18 cellular contexts compared by ENCODE assay signal in genomic region chr6:36550473-36551000, GRCh38.
"Had no signal": no experiment of that assay in that cellular context is flagged by ENCODE, and none has a peak within 500 bp of the region (broad histone marks: within the 10 kb centered on the region; RNA-seq: fewer than 3 reads in every experiment).

No MANE protein-coding gene starts in this region.

- H3K9me3 ChIP-seq: body of pancreas, gastrocnemius medialis, ovary, sigmoid colon had no signal

- DNase-seq: activated CD4-positive, alpha-beta memory T cell treated with anti-CD3 and anti-CD28 coated beads for 36 hours; activated CD4-positive, CD25-positive, alpha-beta regulatory T cell treated with anti-CD3 and anti-CD28 coated beads, Interleukin-2, amount 50 U/mL, for 72 hours; activated CD8-positive, alpha-beta memory T cell treated with anti-CD3 and anti-CD28 coated beads, Interleukin-2, amount 10 ng/mL, durations not matched to agents 7 days and 5 days; activated naive CD4-positive, alpha-beta T cell treated with anti-CD3 and anti-CD28 coated beads, Interleukin-2, amount 50 U/mL, for 16 hours; activated T-cell treated with anti-CD3 and anti-CD28 coated beads, Interleukin-2, amount 50 U/mL, for 1 hour; amygdala; body of pancreas; caudate nucleus; erythroblast; gastrocnemius medialis; left colon; midbrain; ovary; sigmoid colon; stimulated activated CD4-positive, alpha-beta T cell treated with anti-CD3 and anti-CD28 coated beads, Interleukin-1b, Interleukin-23, amount 100 ng/mL, for 48 hours; T1000 had no signal

- FAIRE-seq: colon had no signal

- H3K27ac ChIP-seq: body of pancreas, gastrocnemius medialis, ovary, sigmoid colon had no signal

- H3K4me3 ChIP-seq: body of pancreas, gastrocnemius medialis, lung, ovary, sigmoid colon had no signal

- H3K36me3 ChIP-seq: gastrocnemius medialis, ovary, sigmoid colon had no signal

- H3K27me3 ChIP-seq: body of pancreas, gastrocnemius medialis, ovary, sigmoid colon had no signal
